In genomic region chr9:95924955-95925354, GRCh38 we compare ENCODE assay signal across 15 cellular contexts. TPM values are rescaled to one million over a fixed set of nuclear protein-coding genes. Genes with fewer than 3 reads are reported as not detected.
DNase-seq lines count a peak whose midpoint lies in the region; ATAC-seq, FAIRE-seq and TF ChIP-seq lines count a peak whose summit lies in the region.
"Had no signal": no experiment of that assay in that cellular context is flagged by ENCODE, and none has a peak within 500 bp of the region (broad histone marks: within the 10 kb centered on the region; RNA-seq: fewer than 3 reads in every experiment).

No MANE protein-coding gene starts in this region.

- no peak overlapping the region for H3K4me3 Mint-ChIP-seq in GM23338
- H3K4me3 Mint-ChIP-seq: B cell; CD4-positive, alpha-beta memory T cell had no signal

- no peaks in the 10 kb centered on the region for H3K9me3 ChIP-seq in K562 (replicated peaks; ENCODE audit: control insufficient read depth, insufficient read depth, low read depth, low read length)
- H3K9me3 ChIP-seq in mucosa of descending colon: no peaks in the 10 kb centered on the region
- H3K9me3 ChIP-seq in neuronal stem cell (replicated peaks in 1 of 2; ENCODE audit: control insufficient read depth in 2 of 2, insufficient read depth in 1 of 2, low read depth in 1 of 2, low read length in 2 of 2): peaks cover 3 to 27% of the 10 kb centered on the region in 2 donors

- peak; percentile 26 for FAIRE-seq in K562 (lab: Jason Lieb, UNC)
- FAIRE-seq: GM12892 had no signal

- no peak overlapping the region for H2AK5ac ChIP-seq in neuronal stem cell (ENCODE audit: low read depth, low read length)

- H3K79me2 ChIP-seq in GM23338 (replicated peaks; ENCODE audit: insufficient read depth) (no peaks in the 10 kb centered on the region), K562 (ENCODE audit: control insufficient read depth, insufficient read depth, low read length) (no peaks in the 10 kb centered on the region)

- no peak overlapping the region for H3K18ac ChIP-seq in neuronal stem cell (ENCODE audit: low read length)

- H3K36me3 ChIP-seq in GM23338 (ENCODE audit: insufficient read depth) (peaks cover 30% of the 10 kb centered on the region; the same call in 1 of the 2 replicates), K562 (ENCODE audit: control insufficient read depth, insufficient read depth, low read length) (peaks cover 46% of the 10 kb centered on the region), mucosa of descending colon (ENCODE audit: low read depth) (peaks cover 6% of the 10 kb centered on the region), neuronal stem cell (replicated peaks in 1 of 2; ENCODE audit: control insufficient read depth in 2 of 2, insufficient read depth in 2 of 2, low read length in 2 of 2) (peaks cover 14 to 98% of the 10 kb centered on the region in 2 donors)

- DNase-seq in GM23338 (ENCODE audit: low spot score) (peak; percentile 14), K562 (ENCODE audit: extremely low read depth in 1 of 4, low spot score in 3 of 4) (no peak), mucosa of descending colon (no peak), mucosa of gallbladder (ENCODE audit: low spot score) (no peak), neuronal stem cell (ENCODE audit: low spot score) (no peak), NCI-H1048 (lab: John Stamatoyannopoulos, UW) (no peak)
- DNase-seq in activated naive CD4-positive, alpha-beta T cell (lab: John Stamatoyannopoulos, UW): no peak
- DNase-seq: CD4-positive, alpha-beta memory T cell; DMS153; DMS79 treated with DMSO at 0.1 percent for 48 hours; EL; H7 had no signal

- H3K4me2 ChIP-seq in GM23338 (no peak overlapping the region), K562 (ENCODE audit: insufficient read depth, low read length) (no peak overlapping the region), neuronal stem cell (ENCODE audit: insufficient read depth, low read length, poor library complexity, severe bottlenecking) (no peak overlapping the region)

- intact Hi-C loops in K562 (cut with micrococcal nuclease) (no loop called here), mucosa of descending colon (cut with DNase I, micrococcal nuclease) (no loop called here)

- no peaks in the 10 kb centered on the region for H3F3A ChIP-seq in GM23338 (replicated peaks; ENCODE audit: low read depth)

- peaks cover 55% of the 10 kb centered on the region for H3K36me3 Mint-ChIP-seq in GM23338 (ENCODE audit: low read depth)

- no peak overlapping the region for H4K8ac ChIP-seq in neuronal stem cell (ENCODE audit: low read depth, low read length)

- no peak overlapping the region for H2BK5ac ChIP-seq in neuronal stem cell (ENCODE audit: low read length)

- H3K27me3 Mint-ChIP-seq in GM23338 (ENCODE audit: insufficient read depth, low read depth, poor library complexity): no peaks in the 10 kb centered on the region
- H3K27me3 Mint-ChIP-seq: B cell; CD4-positive, alpha-beta memory T cell had no signal

- no peak overlapping the region for H4K91ac ChIP-seq in neuronal stem cell (ENCODE audit: low read depth, low read length, poor library complexity)

- no peaks in the 10 kb centered on the region for H3K27me3 ChIP-seq in GM23338 (ENCODE audit: insufficient read depth)
- no peaks in the 10 kb centered on the region for H3K27me3 ChIP-seq in K562 (ENCODE audit: control insufficient read depth in 2 of 2, insufficient read depth in 2 of 2, low read length in 2 of 2)
- H3K27me3 ChIP-seq in neuronal stem cell (ENCODE audit: control insufficient read depth in 3 of 3, insufficient read depth in 3 of 3, low read depth in 1 of 3, low read length in 3 of 3): no peaks in the 10 kb centered on the region

- H3K27ac Mint-ChIP-seq in GM23338: no peak overlapping the region
- H3K27ac Mint-ChIP-seq: B cell had no signal

- H3K79me1 ChIP-seq in neuronal stem cell (ENCODE audit: low read depth, low read length): no peaks in the 10 kb centered on the region

- no peak overlapping the region for H2BK12ac ChIP-seq in neuronal stem cell (ENCODE audit: low read length)

- no peak for TF ChIP-seq RAD21 in K562 (CRISPR knock-in tag; conservative IDR thresholded peaks at IDR 0.05 in 1 of 2, IDR thresholded peaks at IDR 0.05 in 1 of 2)

- peaks cover 8% of the 10 kb centered on the region; the same call in 2 of the 3 replicates for H3K9me3 Mint-ChIP-seq in GM23338
- H3K9me3 Mint-ChIP-seq: CD4-positive, alpha-beta memory T cell had no signal

- CTCF ChIA-PET in K562 (lab: Yijun Ruan, JAX; ENCODE audit: low intra/inter-chr PET ratio): no interaction called here

- no peak overlapping the region for H3K4ac ChIP-seq in neuronal stem cell (ENCODE audit: low read length)

- 70% methylated on average over 1 of the region's 1 CpG for WGBS in K562 (ENCODE audit: insufficient coverage, low coverage, missing lambda C conversion rate)
- no CpG with 5 or more reads among the region's 1 CpG for WGBS in neuronal stem cell (ENCODE audit: extremely low coverage in 2 of 2, insufficient read length in 2 of 2, insufficient replicate concordance in 1 of 2), 2 donors

- no peak overlapping the region for H3K4me3 ChIP-seq in GM23338
- H3K4me3 ChIP-seq in K562: no peak overlapping the region
- H3K4me3 ChIP-seq in mucosa of descending colon: no peak overlapping the region
- no peak overlapping the region for H3K4me3 ChIP-seq in neuronal stem cell (ENCODE audit: low read length in 2 of 2)

- H2BK120ac ChIP-seq in neuronal stem cell (ENCODE audit: low read depth, low read length): no peak overlapping the region

- no TSS peak for BruUV-seq in K562 (replicated peaks; lab: Mats Ljungman, UMichigan)

- H4K20me1 ChIP-seq in GM23338 (replicated peaks; ENCODE audit: insufficient read depth): no peaks in the 10 kb centered on the region
- no peaks in the 10 kb centered on the region for H4K20me1 ChIP-seq in K562 (replicated peaks; ENCODE audit: control insufficient read depth, insufficient read depth, low read length)

- H3K14ac ChIP-seq in neuronal stem cell (ENCODE audit: low read length): no peak overlapping the region

- H3K9ac ChIP-seq in K562 (ENCODE audit: insufficient read depth in 1 of 2, low read depth in 2 of 2, low read length in 2 of 2) (no peak overlapping the region), neuronal stem cell (ENCODE audit: low read depth, low read length, poor library complexity) (no peak overlapping the region)

- 0 out of 4 replicates have a peak, but pooled peaks of 1 of the 2 experiments have one; percentile 29 for TF ChIP-seq CTCF in GM23338 (conservative IDR thresholded peaks at IDR 0.05; ENCODE audit: low read depth in 2 of 2)
- no peak for TF ChIP-seq CTCF in K562 (IDR thresholded peaks at IDR 0.05 in 2 of 3, conservative IDR thresholded peaks at IDR 0.05 in 1 of 3; ENCODE audit: insufficient read depth in 2 of 3, low read depth in 1 of 3, low read length in 3 of 3)
- no peak for TF ChIP-seq CTCF in mucosa of descending colon (IDR thresholded peaks at IDR 0.05)

- in situ Hi-C loops in K562 (cut with MboI): no loop called here

- H3K27ac ChIP-seq in GM23338 (ENCODE audit: low read depth) (no peak overlapping the region), K562 (ENCODE audit: extremely low read depth, low read depth, low read length) (no peak overlapping the region), neuronal stem cell (replicated peaks; ENCODE audit: low read length) (no peak overlapping the region)
- H3K27ac ChIP-seq: C4-2B had no signal

- peaks cover 8% of the 10 kb centered on the region for H3K4me1 ChIP-seq in GM23338 (ENCODE audit: insufficient read depth)
- no peaks in the 10 kb centered on the region for H3K4me1 ChIP-seq in K562 (replicated peaks in 1 of 2; ENCODE audit: control insufficient read depth in 2 of 2, insufficient read depth in 2 of 2, low read length in 2 of 2)
- peaks cover 4% of the 10 kb centered on the region for H3K4me1 ChIP-seq in mucosa of descending colon (ENCODE audit: low read depth)
- H3K4me1 ChIP-seq in neuronal stem cell (ENCODE audit: control insufficient read depth in 2 of 2, insufficient read depth in 1 of 2, low read depth in 1 of 2, low read length in 2 of 2): peaks cover 0 to 2% of the 10 kb centered on the region in 2 donors

- H3K9me2 ChIP-seq in GM23338 (ENCODE audit: insufficient read depth): no peaks in the 10 kb centered on the region

- no peaks in the 10 kb centered on the region for H3K9me1 ChIP-seq in K562 (ENCODE audit: control insufficient read depth, insufficient read depth, low read length)

- no peak overlapping the region for H3K23ac ChIP-seq in neuronal stem cell (ENCODE audit: low read depth, low read length, poor library complexity)

- peaks cover 15% of the 10 kb centered on the region; the same call in 2 of the 3 replicates for H3K4me1 Mint-ChIP-seq in GM23338
- H3K4me1 Mint-ChIP-seq: B cell; CD4-positive, alpha-beta memory T cell had no signal

- POLR2A ChIA-PET in K562 (lab: Yijun Ruan, JAX): interaction anchor here (0.7 kb wide), 1 partner anchor 37 kb away, joined by 3 read pairs; no protein-coding TSS in a partner anchor

- H2AFZ ChIP-seq in GM23338: no peak overlapping the region
- no peak overlapping the region for H2AFZ ChIP-seq in K562 (ENCODE audit: low read depth, low read length)
- no peak overlapping the region for H2AFZ ChIP-seq in neuronal stem cell (ENCODE audit: low read length)

- TF ChIP-seq EP300 in K562 (IDR thresholded peaks at IDR 0.05; ENCODE audit: low read length): no peak

- ATAC-seq in GM23338: no peak
- no peak for ATAC-seq in K562
- ATAC-seq in mucosa of descending colon: peak; percentile 93

- no peak overlapping the region for H2BK15ac ChIP-seq in neuronal stem cell (ENCODE audit: low read length)

- no peak for TF ChIP-seq POLR2A in K562 (conservative IDR thresholded peaks at IDR 0.05)

RNA-seq across cellular contexts. Expression of gene ERCC6L2, which starts 49.5 kb away (rescaled TPM):
- total RNA-seq in GM23338 (2014; rRNA removed; shearing (Covaris generic)): 69.5 and 80.6 TPM in 2 replicates
- polyA plus RNA-seq in GM23338 (2016; fragmentation: Nextera tagmentation; extraction: Ambion mirVana): 31.4 and 33.5 TPM in 2 replicates
- total RNA-seq in K562 (2011; cell fraction: chromatin; rRNA removed; ENCODE audit: low replicate concordance): 30.3 and 108 TPM in 2 replicates
- 18.2 and 29.2 TPM in 2 replicates for total RNA-seq in K562 (2011; cell fraction: nucleolus; rRNA removed)
- total RNA-seq in K562 (2011; cell fraction: nucleoplasm; rRNA removed): 45.3 and 47.3 TPM in 2 replicates
- total RNA-seq in K562 (2014; rRNA removed): 32.9 and 35.1 TPM in 2 replicates
- total RNA-seq in K562 (2014; rRNA removed; fragmentation: Illumina TruSeq; extraction: Trizol): 42.8 and 50.0 TPM in 2 replicates
- 39.9 and 40.9 TPM in 2 replicates for total RNA-seq in K562 (2015; rRNA removed; fragmentation: Illumina TruSeq; extraction: Trizol)
- total RNA-seq in K562 (2021): 26.7 and 31.6 TPM in 2 replicates
- polyA plus RNA-seq in K562 (2011; rRNA removed): 19.1 and 23.6 TPM in 2 replicates
- polyA plus RNA-seq in K562 (2011; cell fraction: cytosol; rRNA removed): 7.0 and 8.8 TPM in 2 replicates
- polyA plus RNA-seq in K562 (2011; cell fraction: nucleus; rRNA removed): 21.6 and 26.0 TPM in 2 replicates
- 12.3 and 12.9 TPM in 2 replicates for polyA plus RNA-seq in K562 (2012)
- polyA plus RNA-seq in K562 (2014; fragmentation: Illumina TruSeq; extraction: Trizol): 16.4 and 21.7 TPM in 2 replicates
- 1 to 10 TPM; 7.8 to 9.6 TPM for polyA plus RNA-seq in K562 (2014; fragmentation: Nextera tagmentation; extraction: Ambion mirVana)
- polyA plus RNA-seq in K562 (2014; rRNA removed): 13.8 and 14.4 TPM in 2 replicates
- 130 and 141 TPM in 2 replicates for polyA minus RNA-seq in K562 (2011; rRNA and poly(A)+ RNA removed)
- polyA minus RNA-seq in K562 (2011; cell fraction: cytosol; rRNA and poly(A)+ RNA removed): 31.3 and 32.4 TPM in 2 replicates
- 66.0 and 111 TPM in 2 replicates for polyA minus RNA-seq in K562 (2011; cell fraction: nucleus; rRNA and poly(A)+ RNA removed)
- 10 to 100 TPM; 32.4 to 69.4 (median 51.4) TPM for total RNA-seq in mucosa of descending colon
- 36.6 TPM for total RNA-seq in mucosa of gallbladder
- polyA plus RNA-seq in neuronal stem cell (2013, experiment 1 of 2): 19.9 TPM
- 20.8 TPM for polyA plus RNA-seq in neuronal stem cell (2013, experiment 2 of 2)
